ENCODE assay signal across 18 cellular contexts in the genomic region with DNA sequence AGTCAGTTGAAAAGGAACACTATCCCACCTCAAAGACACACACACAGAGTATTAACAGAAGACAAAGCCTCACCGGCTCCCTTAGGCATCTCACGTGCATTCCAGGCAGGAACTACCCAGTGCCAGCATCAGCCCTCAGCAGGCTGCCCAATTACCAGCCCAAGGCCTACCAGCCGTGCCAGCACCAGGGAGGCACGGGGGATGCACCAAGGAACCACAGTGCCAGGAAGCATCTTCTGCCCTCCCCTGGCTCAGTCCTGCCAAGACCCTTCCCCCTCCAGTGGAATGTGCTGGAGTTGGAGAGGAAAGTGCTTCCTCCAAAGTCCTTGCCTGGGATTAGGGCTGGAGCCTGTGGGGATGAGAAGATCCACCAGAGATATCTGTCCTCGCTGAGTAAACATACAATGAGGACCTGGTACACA. TPM values are rescaled to one million over a fixed set of nuclear protein-coding genes. Genes with fewer than 3 reads are reported as not detected.
A peak's percentile ranks its signal among the peaks of the same experiment; 100 is the strongest.
DNase-seq lines count a peak whose midpoint lies in the region; ATAC-seq and TF ChIP-seq lines count a peak whose summit lies in the region.
"Had no signal": no experiment of that assay in that cellular context is flagged by ENCODE, and none has a peak within 500 bp of the region (broad histone marks: within the 10 kb centered on the region; RNA-seq: fewer than 3 reads in every experiment).

No MANE protein-coding gene starts in this region.

- peaks cover 26% of the 10 kb centered on the region for H3K27me3 Mint-ChIP-seq in brain
- no peaks in the 10 kb centered on the region for H3K27me3 Mint-ChIP-seq in mesothelial cell of epicardium (ENCODE audit: low read depth)

- H3K4me3 ChIP-seq in MG63 (no peak overlapping the region), esophagus muscularis mucosa (no peak overlapping the region)
- H3K4me3 ChIP-seq: lower lobe of right lung, Peyer's patch had no signal

- 74% methylated on average over 5 of the region's 5 CpGs for whole genome bisulfite sequencing in esophagus muscularis mucosa

- H3K9me3 Mint-ChIP-seq in brain (no peaks in the 10 kb centered on the region), mesothelial cell of epicardium (no peaks in the 10 kb centered on the region)
- H3K9me3 Mint-ChIP-seq: neural crest cell; stimulated activated memory B cell treated with anti-CD40 and anti-IgM and Interleukin-4, amounts not matched to agents 10 μg/mL and 1 μg/mL and 100 μg/mL, for 72 hours had no signal

- H3K4me3 Mint-ChIP-seq in brain (no peak overlapping the region), mesothelial cell of epicardium (no peak overlapping the region)
- H3K4me3 Mint-ChIP-seq: neural crest cell; stimulated activated memory B cell treated with anti-CD40 and anti-IgM and Interleukin-4, amounts not matched to agents 10 μg/mL and 1 μg/mL and 100 μg/mL, for 72 hours had no signal

- ATAC-seq in HG03095 (IDR thresholded peaks at IDR 0.05; ENCODE audit: unreplicated experiment) (no peak), GM18505 (IDR thresholded peaks at IDR 0.05; ENCODE audit: unreplicated experiment) (no peak)
- ATAC-seq: lower lobe of right lung; stimulated activated memory B cell treated with anti-CD40 and anti-IgM and Interleukin-4, amounts not matched to agents 10 μg/mL and 1 μg/mL and 100 μg/mL, for 72 hours had no signal

- no peak for TF ChIP-seq EP300 in esophagus muscularis mucosa (IDR thresholded peaks at IDR 0.05)

- H3K4me1 Mint-ChIP-seq in brain (peaks cover 18% of the 10 kb centered on the region), mesothelial cell of epicardium (peaks cover 57% of the 10 kb centered on the region)
- H3K4me1 Mint-ChIP-seq: neural crest cell; stimulated activated memory B cell treated with anti-CD40 and anti-IgM and Interleukin-4, amounts not matched to agents 10 μg/mL and 1 μg/mL and 100 μg/mL, for 72 hours had no signal

- H3K4me1 ChIP-seq in esophagus muscularis mucosa: no peaks in the 10 kb centered on the region
- H3K4me1 ChIP-seq: lower lobe of right lung had no signal

- TF ChIP-seq POLR2A in esophagus muscularis mucosa (IDR thresholded peaks at IDR 0.05; ENCODE audit: low read depth) (no peak), GM18505 (IDR thresholded peaks at IDR 0.05; ENCODE audit: borderline replicate concordance, extremely low read depth, insufficient read depth, insufficient read length) (no peak)

- no peak overlapping the region for H3K27ac ChIP-seq in esophagus muscularis mucosa (replicated peaks in 1 of 4)
- H3K27ac ChIP-seq: lower lobe of right lung, Peyer's patch had no signal

- H3K36me3 Mint-ChIP-seq in brain: no peaks in the 10 kb centered on the region
- H3K36me3 Mint-ChIP-seq in mesothelial cell of epicardium: no peaks in the 10 kb centered on the region
- H3K36me3 Mint-ChIP-seq: stimulated activated memory B cell treated with anti-CD40 and anti-IgM and Interleukin-4, amounts not matched to agents 10 μg/mL and 1 μg/mL and 100 μg/mL, for 72 hours had no signal

- intact Hi-C loops in esophagus muscularis mucosa (cut with DNase I): no loop called here

- DNase-seq in COLO668 (lab: John Stamatoyannopoulos, UW; ENCODE audit: unreplicated experiment) (peak; percentile 30), MG63 (peak; percentile 99), mesothelial cell of epicardium (ENCODE audit: low spot score in 2 of 2, unreplicated experiment in 2 of 2) (no peak), esophagus muscularis mucosa (ENCODE audit: extremely low spot score) (no peak), NOMO-1 treated with DMSO at 0.1 percent for 48 hours (lab: John Stamatoyannopoulos, UW; ENCODE audit: unreplicated experiment) (no peak)
- DNase-seq: GOT3, KBM-7, lower lobe of right lung, NCI-H1694, NCI-H510A treated with DMSO at 0.1 percent for 48 hours, Peyer's patch had no signal

- H3K27ac Mint-ChIP-seq in brain: peak overlapping the region in 4 of 5 experiments; percentile 8 to 89 (median 66)
- peak overlapping the region; percentile 70 for H3K27ac Mint-ChIP-seq in mesothelial cell of epicardium
- H3K27ac Mint-ChIP-seq: stimulated activated memory B cell treated with anti-CD40 and anti-IgM and Interleukin-4, amounts not matched to agents 10 μg/mL and 1 μg/mL and 100 μg/mL, for 72 hours had no signal

- no peaks in the 10 kb centered on the region for H3K9me3 ChIP-seq in MG63
- no peaks in the 10 kb centered on the region for H3K9me3 ChIP-seq in esophagus muscularis mucosa
- H3K9me3 ChIP-seq: lower lobe of right lung, Peyer's patch had no signal

- TF ChIP-seq CTCF in brain (conservative IDR thresholded peaks at IDR 0.05) (no peak), mesothelial cell of epicardium (IDR thresholded peaks at IDR 0.05; ENCODE audit: unreplicated experiment) (no peak), esophagus muscularis mucosa (IDR thresholded peaks at IDR 0.05) (no peak)

- H3K36me3 ChIP-seq in MG63 (no peaks in the 10 kb centered on the region), esophagus muscularis mucosa (no peaks in the 10 kb centered on the region)
- H3K36me3 ChIP-seq: lower lobe of right lung, Peyer's patch had no signal

- H3K27me3 ChIP-seq in MG63 (no peaks in the 10 kb centered on the region), esophagus muscularis mucosa (peaks cover 0 to 9% (median 0%) of the 10 kb centered on the region in 4 donors)
- H3K27me3 ChIP-seq: Peyer's patch had no signal

RNA-seq across cellular contexts. Expression of a gene that starts 11.0 kb away (rescaled TPM):
- total RNA-seq in MG63 (2014; rRNA removed; shearing (Covaris generic); ENCODE audit: low replicate concordance): 20.7 and 46.3 TPM in 2 replicates
- polyA plus RNA-seq in brain (ENCODE audit: insufficient read depth, low read depth, low replicate concordance): 42.9 TPM
- total RNA-seq in mesothelial cell of epicardium (366 to 377 TPM (median 368 TPM) in 3 replicates), esophagus muscularis mucosa (1 to 10 TPM; 2.1 to 5.7 (median 3.1) TPM)
- total RNA-seq: T-helper 1 cell treated with Interleukin-12 subunit alpha and Interleukin-12 subunit beta and Interleukin-4 antibody, amounts not matched to agents 30 ng/mL and 1 ng/mL, for 36 hours had no signal

RNA-seq across cellular contexts. Expression of a gene that starts 20.4 kb away (rescaled TPM):
- total RNA-seq in MG63 (2014; rRNA removed; shearing (Covaris generic); ENCODE audit: low replicate concordance): 38.4 and 82.2 TPM in 2 replicates
- 2.3 TPM for polyA plus RNA-seq in brain (ENCODE audit: insufficient read depth, low read depth, low replicate concordance)
- total RNA-seq in mesothelial cell of epicardium (8.5 to 10.2 TPM (median 8.7 TPM) in 3 replicates), esophagus muscularis mucosa (1 to 10 TPM in 1 of 4 donors, not detected in 3; 3.3 TPM)
- total RNA-seq: neural crest cell; T-helper 1 cell treated with Interleukin-12 subunit alpha and Interleukin-12 subunit beta and Interleukin-4 antibody, amounts not matched to agents 30 ng/mL and 1 ng/mL, for 36 hours had no signal

RNA-seq across cellular contexts. Expression of a gene that starts 32.8 kb away (rescaled TPM):
- not detected in 2 replicates for total RNA-seq in MG63 (2014; rRNA removed; shearing (Covaris generic); ENCODE audit: low replicate concordance)
- polyA plus RNA-seq in brain (ENCODE audit: insufficient read depth, low read depth, low replicate concordance): not detected
- not detected in 3 replicates for total RNA-seq in mesothelial cell of epicardium
- not detected for total RNA-seq in esophagus muscularis mucosa
- total RNA-seq: lower lobe of right lung; neural crest cell; Peyer's patch; T-helper 1 cell treated with Interleukin-12 subunit alpha and Interleukin-12 subunit beta and Interleukin-4 antibody, amounts not matched to agents 30 ng/mL and 1 ng/mL, for 36 hours; urinary bladder had no signal
- polyA plus RNA-seq: urinary bladder had no signal

RNA-seq across cellular contexts. Expression of a gene that starts 33.7 kb away (rescaled TPM):
- total RNA-seq in MG63 (2014; rRNA removed; shearing (Covaris generic); ENCODE audit: low replicate concordance): 3.8 and 4.0 TPM in 2 replicates
- not detected for polyA plus RNA-seq in brain (ENCODE audit: insufficient read depth, low read depth, low replicate concordance)
- total RNA-seq in mesothelial cell of epicardium (5.3 to 7.0 TPM (median 6.3 TPM) in 3 replicates), esophagus muscularis mucosa (10 to 100 TPM in 1 of 4 donors, under 1 TPM in 2, not detected in 1; 0.39 to 23.3 (median 0.52) TPM)
- total RNA-seq: neural crest cell; T-helper 1 cell treated with Interleukin-12 subunit alpha and Interleukin-12 subunit beta and Interleukin-4 antibody, amounts not matched to agents 30 ng/mL and 1 ng/mL, for 36 hours had no signal

RNA-seq across cellular contexts. Expression of a gene that starts 47.6 kb away (rescaled TPM):
- total RNA-seq in MG63 (2014; rRNA removed; shearing (Covaris generic); ENCODE audit: low replicate concordance): 6.1 and 7.9 TPM in 2 replicates
- polyA plus RNA-seq in brain (ENCODE audit: insufficient read depth, low read depth, low replicate concordance): not detected
- total RNA-seq in mesothelial cell of epicardium (0.45 TPM in 1 of 3 replicates, not detected in the others), esophagus muscularis mucosa (1 to 10 TPM in 1 of 4 donors, not detected in 3; 2.9 TPM)
- total RNA-seq: lower lobe of right lung; neural crest cell; T-helper 1 cell treated with Interleukin-12 subunit alpha and Interleukin-12 subunit beta and Interleukin-4 antibody, amounts not matched to agents 30 ng/mL and 1 ng/mL, for 36 hours; urinary bladder had no signal

Comparison
In these comparisons a context has a peak if more than half of its experiments do, and no peak if none do; other contexts are left out.
1. DNase-seq: peak in COLO668 (single experiment) and MG63 (single experiment); none in mesothelial cell of epicardium (0 of 2), esophagus muscularis mucosa (single experiment) and NOMO-1 treated with DMSO at 0.1 percent for 48 hours (single experiment).